ENCODE assay signal across 1 cellular context in genomic region chr22:42901790-42902508, GRCh38.
TF ChIP-seq lines count a peak whose summit lies in the region.

No MANE protein-coding gene starts in this region.

TF ChIP-seq in HCT116, 20 proteins besides CTCF, POLR2A, EP300 and RAD21 (continued from another document):
- TF ChIP-seq, protein P1, sequence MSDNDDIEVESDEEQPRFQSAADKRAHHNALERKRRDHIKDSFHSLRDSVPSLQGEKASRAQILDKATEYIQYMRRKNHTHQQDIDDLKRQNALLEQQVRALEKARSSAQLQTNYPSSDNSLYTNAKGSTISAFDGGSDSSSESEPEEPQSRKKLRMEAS (IDR thresholded peaks at IDR 0.05): no peak
- TF ChIP-seq, protein P2, sequence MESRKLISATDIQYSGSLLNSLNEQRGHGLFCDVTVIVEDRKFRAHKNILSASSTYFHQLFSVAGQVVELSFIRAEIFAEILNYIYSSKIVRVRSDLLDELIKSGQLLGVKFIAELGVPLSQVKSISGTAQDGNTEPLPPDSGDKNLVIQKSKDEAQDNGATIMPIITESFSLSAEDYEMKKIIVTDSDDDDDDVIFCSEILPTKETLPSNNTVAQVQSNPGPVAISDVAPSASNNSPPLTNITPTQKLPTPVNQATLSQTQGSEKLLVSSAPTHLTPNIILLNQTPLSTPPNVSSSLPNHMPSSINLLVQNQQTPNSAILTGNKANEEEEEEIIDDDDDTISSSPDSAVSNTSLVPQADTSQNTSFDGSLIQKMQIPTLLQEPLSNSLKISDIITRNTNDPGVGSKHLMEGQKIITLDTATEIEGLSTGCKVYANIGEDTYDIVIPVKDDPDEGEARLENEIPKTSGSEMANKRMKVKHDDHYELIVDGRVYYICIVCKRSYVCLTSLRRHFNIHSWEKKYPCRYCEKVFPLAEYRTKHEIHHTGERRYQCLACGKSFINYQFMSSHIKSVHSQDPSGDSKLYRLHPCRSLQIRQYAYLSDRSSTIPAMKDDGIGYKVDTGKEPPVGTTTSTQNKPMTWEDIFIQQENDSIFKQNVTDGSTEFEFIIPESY (IDR thresholded peaks at IDR 0.05; ENCODE audit: extremely low read depth, insufficient replicate concordance, low read length): no peak
- no peak for TF ChIP-seq SP1 (IDR thresholded peaks at IDR 0.05; ENCODE audit: low read depth)
